In genomic region chr10:114856544-114857287, GRCh38 we compare ENCODE assay signal across 11 cellular contexts. TPM values are rescaled to one million over a fixed set of nuclear protein-coding genes. Genes with fewer than 3 reads are reported as not detected.
DNase-seq lines count a peak whose midpoint lies in the region; ATAC-seq and TF ChIP-seq lines count a peak whose summit lies in the region.
"Had no signal": no experiment of that assay in that cellular context is flagged by ENCODE, and none has a peak within 500 bp of the region (broad histone marks: within the 10 kb centered on the region; RNA-seq: fewer than 3 reads in every experiment).

No MANE protein-coding gene starts in this region.

- no peak overlapping the region for H3K4ac ChIP-seq in trophoblast cell (ENCODE audit: low read depth, low read length)

- ATAC-seq in HG03565 (IDR thresholded peaks at IDR 0.05; ENCODE audit: unreplicated experiment): no peak
- no peak for ATAC-seq in HG02610 (IDR thresholded peaks at IDR 0.05; ENCODE audit: unreplicated experiment)
- ATAC-seq: esophagus mucosa, upper lobe of right lung had no signal

- H3K18ac ChIP-seq in trophoblast cell (ENCODE audit: low read length): no peak overlapping the region

- H3K4me2 ChIP-seq in GM23248 (ENCODE audit: unreplicated experiment) (peak overlapping the region; percentile 69), SK-N-SH (peak overlapping the region; percentile 66), trophoblast cell (ENCODE audit: low read length) (no peak overlapping the region)

- H2BK5ac ChIP-seq in trophoblast cell (ENCODE audit: low read depth, low read length, poor library complexity): no peak overlapping the region

- peak in 1 of 2 experiments; percentile 79; a peak in 2 of 4 replicates for TF ChIP-seq EP300 in SK-N-SH (IDR thresholded peaks at IDR 0.05; ENCODE audit: borderline replicate concordance in 1 of 2, low read depth in 1 of 2, low read length in 1 of 2)

- H3K27ac ChIP-seq in GM23248 (peak overlapping the region; percentile 88), SK-N-SH (ENCODE audit: low read depth in 2 of 2, low read length in 1 of 2) (peak overlapping the region; percentile 68 to 90), epithelial cell of prostate (peak overlapping the region; percentile 76), trophoblast cell (ENCODE audit: low read depth, low read length) (peak overlapping the region; percentile 48)
- H3K27ac ChIP-seq: upper lobe of right lung had no signal

- H3K79me2 ChIP-seq in GM23248 (ENCODE audit: insufficient read depth) (peaks cover 52% of the 10 kb centered on the region), SK-N-SH (ENCODE audit: insufficient read depth) (peaks cover 11% of the 10 kb centered on the region), trophoblast cell (ENCODE audit: control insufficient read depth, insufficient read depth, low read length, poor library complexity) (no peaks in the 10 kb centered on the region)

- peaks cover 79% of the 10 kb centered on the region for H3K36me3 ChIP-seq in GM23248 (ENCODE audit: low read depth)
- H3K36me3 ChIP-seq in SK-N-SH (replicated peaks in 1 of 2; ENCODE audit: control insufficient read depth in 1 of 2, insufficient read depth in 2 of 2, low read length in 1 of 2): peaks cover 68 to 70% of the 10 kb centered on the region in 2 experiments
- H3K36me3 ChIP-seq in trophoblast cell (ENCODE audit: control insufficient read depth in 1 of 2, insufficient read depth in 2 of 2, low read length in 2 of 2): peaks cover 10 to 12% of the 10 kb centered on the region in 2 experiments

- H3K27me3 ChIP-seq in GM23248 (replicated peaks; ENCODE audit: insufficient read depth) (no peaks in the 10 kb centered on the region), SK-N-SH (ENCODE audit: insufficient read depth) (no peaks in the 10 kb centered on the region), trophoblast cell (ENCODE audit: insufficient read depth, low read length) (no peaks in the 10 kb centered on the region)
- H3K27me3 ChIP-seq: upper lobe of right lung had no signal

- in situ Hi-C loops in GM23248 (cut with MboI): no loop called here

- POLR2A ChIA-PET in SK-N-SH (lab: Yijun Ruan, JAX): no interaction called here

- H2AK5ac ChIP-seq in trophoblast cell (ENCODE audit: low read length): no peak overlapping the region

- TF ChIP-seq CTCF in SK-N-SH (IDR thresholded peaks at IDR 0.05): no peak

- no peak for TF ChIP-seq RAD21 in SK-N-SH (IDR thresholded peaks at IDR 0.05; ENCODE audit: low read length)

- 50 to 52% methylated on average over 9 of the region's 9 CpGs for WGBS in GM23248 (ENCODE audit: low coverage in 1 of 2, low lambda C conversion rate in 2 of 2, missing lambda C conversion rate in 2 of 2), 2 experiments
- WGBS in SK-N-SH (ENCODE audit: low lambda C conversion rate): 36% methylated on average over 9 of the region's 9 CpGs
- WGBS in trophoblast cell (ENCODE audit: extremely low coverage, insufficient coverage, insufficient read length): no CpG with 5 or more reads among the region's 9 CpGs

- DNase-seq in GM23248: peak; percentile 85
- no peak for DNase-seq in SK-N-SH
- DNase-seq in epithelial cell of prostate (ENCODE audit: low read depth, low spot score): no peak
- DNase-seq in trophoblast cell: peak; percentile 48 to 88
- no peak for DNase-seq in ecto neural progenitor cell (ENCODE audit: low spot score)
- DNase-seq in NCI-H1105 treated with DMSO at 0.1 percent for 48 hours (lab: John Stamatoyannopoulos, UW): no peak
- DNase-seq: NCI-H345, upper lobe of right lung had no signal

- H3K23ac ChIP-seq in trophoblast cell (ENCODE audit: low read length): no peak overlapping the region

- H4K8ac ChIP-seq in trophoblast cell (ENCODE audit: low read depth, low read length): no peak overlapping the region

- peak overlapping the region; percentile 76 for H2BK120ac ChIP-seq in trophoblast cell (ENCODE audit: insufficient read depth, low read length, poor library complexity)

- H2BK12ac ChIP-seq in trophoblast cell (ENCODE audit: low read length): no peak overlapping the region

- no peaks in the 10 kb centered on the region for H4K20me1 ChIP-seq in GM23248 (ENCODE audit: insufficient read depth)
- no peaks in the 10 kb centered on the region for H4K20me1 ChIP-seq in SK-N-SH (ENCODE audit: insufficient read depth)

- H4K12ac ChIP-seq in trophoblast cell (ENCODE audit: low read depth, low read length): no peak overlapping the region

- CTCF ChIA-PET in SK-N-SH (lab: Yijun Ruan, JAX): interaction anchor here (1.2 to 2.1 kb wide), 2 partner anchors 20 to 35 kb away, joined by 4 to 8 read pairs; partner anchors contain the start of gene FHIP2A

- H3K4me3 ChIP-seq in GM23248 (peak overlapping the region; percentile 37), SK-N-SH (ENCODE audit: low read depth in 2 of 2, low read length in 1 of 2) (no peak overlapping the region), trophoblast cell (ENCODE audit: low read depth, low read length) (no peak overlapping the region)
- H3K4me3 ChIP-seq: upper lobe of right lung had no signal

- H3K79me1 ChIP-seq in trophoblast cell (ENCODE audit: low read length): no peaks in the 10 kb centered on the region

- H2AFZ ChIP-seq in GM23248: peak overlapping the region; percentile 45
- 0 out of 2 replicates have a peak overlapping the region, but pooled peaks have one; percentile 7 for H2AFZ ChIP-seq in SK-N-SH (ENCODE audit: low read depth)
- no peak overlapping the region for H2AFZ ChIP-seq in trophoblast cell (ENCODE audit: insufficient read depth, low read length, poor library complexity)

- peaks cover 40% of the 10 kb centered on the region for H3K4me1 ChIP-seq in GM23248 (ENCODE audit: insufficient read depth)
- peaks cover 0 to 15% of the 10 kb centered on the region in 2 experiments; a peak in 1 of 4 replicates for H3K4me1 ChIP-seq in SK-N-SH (ENCODE audit: control insufficient read depth in 1 of 2, insufficient read depth in 2 of 2, low read depth in 1 of 2, low read length in 1 of 2)
- H3K4me1 ChIP-seq in trophoblast cell (ENCODE audit: control insufficient read depth in 1 of 2, insufficient read depth in 2 of 2, low read length in 2 of 2): no peaks in the 10 kb centered on the region

- H3K9me3 ChIP-seq in GM23248 (ENCODE audit: low read depth) (no peaks in the 10 kb centered on the region), SK-N-SH (no peaks in the 10 kb centered on the region; the same call in 1 of the 2 replicates), trophoblast cell (ENCODE audit: insufficient read depth, low read depth, low read length) (peaks cover 2% of the 10 kb centered on the region)
- H3K9me3 ChIP-seq: upper lobe of right lung had no signal

- H3K9ac ChIP-seq in GM23248 (peak overlapping the region; percentile 39), SK-N-SH (peak overlapping the region; percentile 58), trophoblast cell (ENCODE audit: low read length) (no peak overlapping the region)

- H3F3A ChIP-seq in GM23248 (ENCODE audit: insufficient read depth) (peaks cover 46% of the 10 kb centered on the region), SK-N-SH (replicated peaks; ENCODE audit: insufficient read depth) (peaks cover 49% of the 10 kb centered on the region)

- no peak overlapping the region for H4K91ac ChIP-seq in trophoblast cell (ENCODE audit: low read depth, low read length)

- no peaks in the 10 kb centered on the region for H3K9me2 ChIP-seq in GM23248 (ENCODE audit: insufficient read depth)
- H3K9me2 ChIP-seq in SK-N-SH: no peaks in the 10 kb centered on the region

- no peak overlapping the region for H3K14ac ChIP-seq in trophoblast cell (ENCODE audit: low read length)

TF ChIP-seq in SK-N-SH, 30 proteins besides CTCF, POLR2A, EP300 and RAD21 (continues in another document):
- TF ChIP-seq MXI1 (IDR thresholded peaks at IDR 0.05; ENCODE audit: low read depth, low read length): no peak
- TF ChIP-seq RXRA (IDR thresholded peaks at IDR 0.05; ENCODE audit: borderline replicate concordance, low read depth): peak; percentile 31; the same call in 1 of the 2 replicates
- no peak for TF ChIP-seq RCOR1 (IDR thresholded peaks at IDR 0.05; ENCODE audit: low read length)
- TF ChIP-seq USF2 (IDR thresholded peaks at IDR 0.05; ENCODE audit: borderline replicate concordance, low read depth, low read length): no peak
- TF ChIP-seq TCF12 (IDR thresholded peaks at IDR 0.05): peak; percentile 65
- peak; percentile 45 for TF ChIP-seq NFIC (IDR thresholded peaks at IDR 0.05; ENCODE audit: borderline replicate concordance)
- no peak for TF ChIP-seq MAX (IDR thresholded peaks at IDR 0.05; ENCODE audit: low read depth)
- TF ChIP-seq TAF1 (IDR thresholded peaks at IDR 0.05; ENCODE audit: borderline replicate concordance, low read depth, low read length): no peak
- peak; percentile 43; the same call in 1 of the 2 replicates for TF ChIP-seq PBX3 (IDR thresholded peaks at IDR 0.05)
- no peak for TF ChIP-seq NRF1 (IDR thresholded peaks at IDR 0.05; ENCODE audit: low read depth, low read length)
- TF ChIP-seq ELF1 (IDR thresholded peaks at IDR 0.05): no peak
- no peak for TF ChIP-seq EZH2phosphoT487 (IDR thresholded peaks at IDR 0.05; ENCODE audit: borderline replicate concordance, low read depth)
- no peak for TF ChIP-seq GABPA (IDR thresholded peaks at IDR 0.05; ENCODE audit: low read depth)

RNA-seq across cellular contexts. Expression of gene FHIP2A, which starts 35.1 kb away (rescaled TPM):
- total RNA-seq in GM23248 (2014; rRNA removed; shearing (Covaris generic)): 24.6 and 26.4 TPM in 2 replicates
- polyA plus RNA-seq in GM23248 (2016; fragmentation: Nextera tagmentation; extraction: Ambion mirVana) (19.6 and 22.3 TPM in 2 replicates), SK-N-SH (2012; rRNA removed) (6.1 and 9.1 TPM in 2 replicates)
- polyA plus RNA-seq in SK-N-SH (2012; cell fraction: cytosol; rRNA removed): 5.8 and 6.2 TPM in 2 replicates
- polyA plus RNA-seq in SK-N-SH (2012; cell fraction: nucleus; rRNA removed): 14.9 and 31.8 TPM in 2 replicates
- polyA plus RNA-seq in trophoblast cell (2013): 13.1 TPM in 2 replicates

Comparison
In these comparisons a context has a peak if more than half of its experiments do, and no peak if none do; other contexts are left out.
1. DNase-seq: peak in GM23248 (single experiment) and trophoblast cell (2 of 2); none in SK-N-SH (single experiment), epithelial cell of prostate (single experiment), ecto neural progenitor cell (single experiment) and NCI-H1105 treated with DMSO at 0.1 percent for 48 hours (single experiment).
2. Peak in every context shown above with its lines, with median percentiles within 50 percentile points of each other: H3K27ac ChIP-seq.